Comparison of ENCODE assay signal across 16 cellular contexts in the genomic region with DNA sequence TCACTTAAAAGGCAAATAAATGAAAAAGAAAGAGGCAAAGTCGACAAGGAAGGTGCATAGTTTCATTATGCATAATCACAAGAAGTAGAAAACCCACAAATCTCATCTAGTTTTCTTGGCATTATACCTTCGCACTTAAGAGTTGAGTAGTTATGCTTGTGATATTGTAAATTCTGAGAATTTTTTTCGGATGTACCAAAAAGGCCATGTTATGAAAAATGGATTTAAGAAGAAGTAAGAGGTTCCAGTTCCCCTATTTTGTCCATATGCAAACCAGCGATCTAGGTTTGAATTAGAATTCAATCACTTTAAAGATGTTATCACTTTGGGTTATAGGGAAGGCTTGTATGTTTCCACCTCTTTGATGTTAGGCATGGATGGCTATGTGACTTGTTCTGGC. TPM values are rescaled to one million over a fixed set of nuclear protein-coding genes. Genes with fewer than 3 reads are reported as not detected.
DNase-seq lines count a peak whose midpoint lies in the region; ATAC-seq and TF ChIP-seq lines count a peak whose summit lies in the region.
"Had no signal": no experiment of that assay in that cellular context is flagged by ENCODE, and none has a peak within 500 bp of the region (broad histone marks: within the 10 kb centered on the region; RNA-seq: fewer than 3 reads in every experiment).

No MANE protein-coding gene starts in this region.

- POLR2A ChIA-PET in PC-3 (lab: Charles Lee; ENCODE audit: unreplicated experiment), result no interaction called here

- no peak for TF ChIP-seq CTCF in PC-3 (conservative IDR thresholded peaks at IDR 0.05; ENCODE audit: low read depth, low read length)

- intact Hi-C loops in sciatic nerve (cut with DNase I) (no loop called here), PC-3 (cut with micrococcal nuclease) (no loop called here)

- H4K20me1 ChIP-seq in BLaER1 treated with 17β-estradiol and CSF1 and Interleukin-3, amounts not matched to agents 10 nM and 100 nM, result no peaks in the 10 kb centered on the region
- H4K20me1 ChIP-seq in PC-3 (ENCODE audit: low read length), result no peaks in the 10 kb centered on the region

- no peaks in the 10 kb centered on the region for H3K79me2 ChIP-seq in PC-3 (ENCODE audit: low read length)

- no peaks in the 10 kb centered on the region for H3K9me3 ChIP-seq in BLaER1 treated with 17β-estradiol and CSF1 and Interleukin-3, amounts not matched to agents 10 nM and 100 nM (replicated peaks in 1 of 11)
- H3K9me3 ChIP-seq in PC-3 (ENCODE audit: low read length), result no peaks in the 10 kb centered on the region
- H3K9me3 ChIP-seq: gastrocnemius medialis had no signal

- H3K4me3 ChIP-seq in BLaER1 treated with 17β-estradiol and CSF1 and Interleukin-3, amounts not matched to agents 10 nM and 100 nM, result no peak overlapping the region
- no peak overlapping the region for H3K4me3 ChIP-seq in PC-3 (ENCODE audit: low read length)
- H3K4me3 ChIP-seq: gastrocnemius medialis had no signal

- no TSS peak for BruUV-seq in PC-3 (replicated peaks; lab: Mats Ljungman, UMichigan)

- no peaks in the 10 kb centered on the region for H3K27me3 ChIP-seq in BLaER1 treated with 17β-estradiol and CSF1 and Interleukin-3, amounts not matched to agents 10 nM and 100 nM
- no peaks in the 10 kb centered on the region for H3K27me3 ChIP-seq in PC-3 (ENCODE audit: low read length)
- H3K27me3 ChIP-seq: gastrocnemius medialis had no signal

- H3K4me2 ChIP-seq in BLaER1 treated with 17β-estradiol and CSF1 and Interleukin-3, amounts not matched to agents 10 nM and 100 nM, result peak overlapping the region in 8 of 11 experiments; percentile 6 to 58 (median 44); a peak in 8 of 22 replicates
- no peak overlapping the region for H3K4me2 ChIP-seq in PC-3 (ENCODE audit: low read length)

- H3K9ac ChIP-seq in BLaER1 treated with 17β-estradiol and CSF1 and Interleukin-3, amounts not matched to agents 10 nM and 100 nM, result no peak overlapping the region
- H3K9ac ChIP-seq in PC-3 (ENCODE audit: low read length), result no peak overlapping the region

- CTCF ChIA-PET in PC-3 (lab: Charles Lee), result no interaction called here

- no peaks in the 10 kb centered on the region for H3K9me2 ChIP-seq in PC-3 (replicated peaks; ENCODE audit: low read length)

- H3K4me1 ChIP-seq in BLaER1 treated with 17β-estradiol and CSF1 and Interleukin-3, amounts not matched to agents 10 nM and 100 nM, result peaks cover 10 to 23% (median 17%) of the 10 kb centered on the region in 10 experiments; a peak in 19 of 20 replicates
- no peaks in the 10 kb centered on the region for H3K4me1 ChIP-seq in PC-3 (ENCODE audit: insufficient read depth, low read length)
- H3K4me1 ChIP-seq: gastrocnemius medialis had no signal

- no peak for DNase-seq in Kasumi-1 (lab: John Stamatoyannopoulos, UW)
- no peak for DNase-seq in sciatic nerve (ENCODE audit: low spot score)
- DNase-seq in pons (ENCODE audit: low spot score), result no peak
- no peak for DNase-seq in PC-3
- DNase-seq: ACHN; activated CD4-positive, alpha-beta T cell treated with anti-CD3 and anti-CD28 coated beads, Interleukin-2, amount 50 U/mL, for 48 hours; activated naive CD8-positive, alpha-beta T cell treated with anti-CD3 and anti-CD28 coated beads, Interleukin-2, amount 10 ng/mL, durations not matched to agents 7 days and 5 days; gastrocnemius medialis; NCI-H524 treated with DMSO at 0.1 percent for 48 hours; stimulated activated CD4-positive, alpha-beta T cell treated with anti-CD3 and anti-CD28 coated beads, Interleukin-2, amount 100 ng/mL, for 48 hours had no signal

- no peak overlapping the region for H2AFZ ChIP-seq in PC-3 (ENCODE audit: low read length)

- no peaks in the 10 kb centered on the region for H3F3A ChIP-seq in PC-3 (ENCODE audit: low read length, unreplicated experiment)

- H3K36me3 ChIP-seq in BLaER1 treated with 17β-estradiol and CSF1 and Interleukin-3, amounts not matched to agents 10 nM and 100 nM, result no peaks in the 10 kb centered on the region
- H3K36me3 ChIP-seq in PC-3 (ENCODE audit: low read depth, low read length), result no peaks in the 10 kb centered on the region
- H3K36me3 ChIP-seq: gastrocnemius medialis had no signal

- no peak overlapping the region for H3K27ac ChIP-seq in BLaER1 treated with 17β-estradiol and CSF1 and Interleukin-3, amounts not matched to agents 10 nM and 100 nM
- no peak overlapping the region for H3K27ac ChIP-seq in PC-3 (ENCODE audit: low read length)
- H3K27ac ChIP-seq: gastrocnemius medialis had no signal

- peak; percentile 78 for ATAC-seq in GM19043 (IDR thresholded peaks at IDR 0.05; ENCODE audit: low read depth, unreplicated experiment)
- peak; percentile 77 for ATAC-seq in HG02588 (IDR thresholded peaks at IDR 0.05; ENCODE audit: unreplicated experiment)
- ATAC-seq in HG03280 (IDR thresholded peaks at IDR 0.05; ENCODE audit: unreplicated experiment), result peak; percentile 66
- ATAC-seq in sciatic nerve, result no peak
- no peak for ATAC-seq in PC-3
- ATAC-seq: gastrocnemius medialis had no signal

RNA-seq across cellular contexts. Expression of gene ERICH3, which starts 7.9 kb away (rescaled TPM):
- 0.45 TPM for total RNA-seq in sciatic nerve
- total RNA-seq in PC-3 (2014; rRNA removed), result not detected in 2 replicates
- total RNA-seq: activated naive CD8-positive, alpha-beta T cell treated with anti-CD3 and anti-CD28 coated beads, Interleukin-2, amount 10 ng/mL, durations not matched to agents 7 days and 5 days; dermis microvascular lymphatic vessel endothelial cell; gastrocnemius medialis; subcutaneous adipose tissue had no signal

RNA-seq across cellular contexts. Expression of gene CRYZ, which starts 51.4 kb away (rescaled TPM):
- total RNA-seq in sciatic nerve, result 27.6 TPM
- total RNA-seq in PC-3 (2014; rRNA removed), result 56.2 and 57.7 TPM in 2 replicates

RNA-seq across cellular contexts. Expression of gene TYW3, which starts 51.5 kb away (rescaled TPM):
- total RNA-seq in sciatic nerve, result 17.5 TPM
- 14.1 and 21.2 TPM in 2 replicates for total RNA-seq in PC-3 (2014; rRNA removed)

Comparison
In these comparisons a context has a peak if more than half of its experiments do, and no peak if none do; other contexts are left out.
1. ATAC-seq: peak in GM19043 (single experiment), HG02588 (single experiment) and HG03280 (single experiment); none in sciatic nerve (single experiment) and PC-3 (single experiment).